In genomic region chr1:184757406-184757805, GRCh38 we compare ENCODE assay signal across 26 cellular contexts.
"Had no signal": no experiment of that assay in that cellular context is flagged by ENCODE, and none has a peak within 500 bp of the region (broad histone marks: within the 10 kb centered on the region; RNA-seq: fewer than 3 reads in every experiment).

No MANE protein-coding gene starts in this region.

- H3K4me3 Mint-ChIP-seq: activated CD4-positive, alpha-beta memory T cell treated with anti-CD3 and anti-CD28 coated beads, Interleukin-2, amount 10 ng/mL, durations not matched to agents 7 days and 5 days; activated CD4-positive, alpha-beta T cell treated with anti-CD3 and anti-CD28 coated beads, Interleukin-2, amount 10 ng/mL, durations not matched to agents 7 days and 5 days; activated T-cell treated with anti-CD3 and anti-CD28 coated beads, Interleukin-2, amount 50 U/mL, for 24 hours; stimulated activated naive CD8-positive, alpha-beta T cell treated with anti-CD3 and anti-CD28 coated beads, Interleukin-15, Interleukin-2, amounts not matched to agents 100 ng/mL and 50 ng/mL, for 24 hours; T-cell; T-helper 2 cell treated with Interferon-gamma antibody and Interleukin-4, amounts not matched to agents 5 μg/mL and 100 μg/mL, for 36 hours had no signal

- H3K27me3 Mint-ChIP-seq: T-cell, type B pancreatic cell had no signal

- H3K4me3 ChIP-seq: esophagus muscularis mucosa, heart right ventricle, left ventricle myocardium inferior, lung, mucosa of descending colon, skin epidermis, thoracic aorta, uterus had no signal

- DNase-seq: activated CD4-positive, alpha-beta memory T cell treated with anti-CD3 and anti-CD28 coated beads, Interleukin-2, amount 10 ng/mL, durations not matched to agents 7 days and 5 days; activated CD4-positive, alpha-beta T cell treated with anti-CD3 and anti-CD28 coated beads, Interleukin-2, amount 10 ng/mL, durations not matched to agents 7 days and 5 days; activated CD8-positive, alpha-beta memory T cell treated with anti-CD3 and anti-CD28 coated beads, Interleukin-2, amount 50 U/mL, for 48 hours; activated T-cell treated with anti-CD3 and anti-CD28 coated beads, Interleukin-2, amount 50 U/mL, for 24 hours; anterior cingulate cortex; dermis blood vessel endothelial cell; effector CD4-positive, alpha-beta T cell; foreskin keratinocyte; heart right ventricle; left ventricle myocardium inferior; mucosa of descending colon; occipital lobe; stimulated activated CD4-positive, alpha-beta T cell treated with anti-CD3 and anti-CD28 coated beads, Interleukin-12 subunit alpha, Interleukin-12 subunit beta, amount 100 ng/mL, for 4 hours; stimulated activated CD4-positive, alpha-beta T cell treated with anti-CD3 and anti-CD28 coated beads, Interleukin-4, amount 100 ng/mL, for 1 hour; T-cell; uterus had no signal

- H3K27ac ChIP-seq: esophagus muscularis mucosa, foreskin keratinocyte, heart right ventricle, left ventricle myocardium inferior, skin epidermis, thoracic aorta, uterus had no signal

- H3K36me3 ChIP-seq: esophagus muscularis mucosa, heart right ventricle, left ventricle myocardium inferior, thoracic aorta, uterus had no signal

- H3K4me1 ChIP-seq: foreskin keratinocyte, uterus had no signal

- H3K36me3 Mint-ChIP-seq: T-cell had no signal

- H3K9me3 Mint-ChIP-seq: activated CD4-positive, alpha-beta memory T cell treated with anti-CD3 and anti-CD28 coated beads, Interleukin-2, amount 10 ng/mL, durations not matched to agents 7 days and 5 days; activated CD4-positive, alpha-beta T cell treated with anti-CD3 and anti-CD28 coated beads, Interleukin-2, amount 10 ng/mL, durations not matched to agents 7 days and 5 days; activated naive CD4-positive, alpha-beta T cell treated with anti-CD3 and anti-CD28 coated beads, Interleukin-2, amount 50 U/mL, for 72 hours; activated T-cell treated with anti-CD3 and anti-CD28 coated beads, Interleukin-2, amount 50 U/mL, for 24 hours; stimulated activated naive CD8-positive, alpha-beta T cell treated with anti-CD3 and anti-CD28 coated beads, Interleukin-15, Interleukin-2, amounts not matched to agents 100 ng/mL and 50 ng/mL, for 24 hours; T-cell; T-helper 2 cell treated with Interferon-gamma antibody and Interleukin-4, amounts not matched to agents 5 μg/mL and 100 μg/mL, for 36 hours; type B pancreatic cell had no signal

- ATAC-seq: activated CD4-positive, CD25-positive, alpha-beta regulatory T cell treated with anti-CD3 and anti-CD28 coated beads, Interleukin-2, amount 50 U/mL, for 24 hours; activated naive CD4-positive, alpha-beta T cell treated with anti-CD3 and anti-CD28 coated beads, Interleukin-2, amount 50 U/mL, for 72 hours; foreskin keratinocyte; heart right ventricle; mucosa of descending colon; sciatic nerve; T-cell had no signal

- H3K9me3 ChIP-seq: esophagus muscularis mucosa, heart right ventricle, left ventricle myocardium inferior, mucosa of descending colon, thoracic aorta, uterus had no signal

- H3K27me3 ChIP-seq: esophagus muscularis mucosa, foreskin keratinocyte, heart right ventricle, uterus had no signal

- H3K27ac Mint-ChIP-seq: activated CD4-positive, alpha-beta memory T cell treated with anti-CD3 and anti-CD28 coated beads, Interleukin-2, amount 10 ng/mL, durations not matched to agents 7 days and 5 days; activated CD4-positive, alpha-beta T cell treated with anti-CD3 and anti-CD28 coated beads, Interleukin-2, amount 10 ng/mL, durations not matched to agents 7 days and 5 days; activated naive CD4-positive, alpha-beta T cell treated with anti-CD3 and anti-CD28 coated beads, Interleukin-2, amount 50 U/mL, for 72 hours; activated T-cell treated with anti-CD3 and anti-CD28 coated beads, Interleukin-2, amount 50 U/mL, for 24 hours; stimulated activated naive CD8-positive, alpha-beta T cell treated with anti-CD3 and anti-CD28 coated beads, Interleukin-15, Interleukin-2, amounts not matched to agents 100 ng/mL and 50 ng/mL, for 24 hours; T-cell; T-helper 2 cell treated with Interferon-gamma antibody and Interleukin-4, amounts not matched to agents 5 μg/mL and 100 μg/mL, for 36 hours; type B pancreatic cell had no signal
